In the genomic region with DNA sequence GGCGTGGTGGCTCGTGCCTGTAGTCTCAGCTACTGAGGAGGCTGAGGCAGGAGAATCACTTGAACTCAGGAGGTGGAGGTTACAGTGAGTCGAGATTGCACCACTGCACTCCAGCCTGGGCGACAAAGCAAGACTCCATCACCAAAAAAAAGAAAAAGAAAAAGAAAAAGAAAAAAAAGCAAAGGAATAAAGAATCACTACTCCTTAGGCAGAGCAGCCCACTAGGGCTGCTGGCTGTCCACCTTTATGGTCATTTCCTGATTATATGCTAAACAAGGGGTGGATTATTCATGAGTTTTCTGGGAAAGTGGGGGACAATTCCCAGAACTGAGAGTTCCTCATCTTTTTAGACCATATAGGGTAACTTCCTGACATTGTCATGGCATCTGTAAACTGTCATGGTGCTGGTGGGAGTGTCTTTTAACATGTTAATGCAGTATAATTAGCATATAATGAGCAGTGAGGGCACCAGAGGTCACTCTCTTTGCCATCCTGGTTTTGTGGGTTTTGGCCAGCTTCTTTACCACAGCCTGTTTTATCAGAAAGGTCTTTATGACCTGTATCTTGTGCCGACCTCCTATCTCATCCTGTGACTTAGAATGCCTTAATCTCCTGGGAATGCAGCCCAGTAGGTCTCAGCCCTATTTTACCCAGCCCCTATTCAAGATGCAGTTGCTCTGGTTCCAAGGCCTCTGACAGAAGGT, we compare ENCODE assay signal across 1 cellular context.
TF ChIP-seq lines count a peak whose summit lies in the region.

No MANE protein-coding gene starts in this region.

TF ChIP-seq in K562, 482 proteins besides CTCF, POLR2A, EP300 and RAD21 (continued from another document and continues in another):
- TF ChIP-seq, protein P1, sequence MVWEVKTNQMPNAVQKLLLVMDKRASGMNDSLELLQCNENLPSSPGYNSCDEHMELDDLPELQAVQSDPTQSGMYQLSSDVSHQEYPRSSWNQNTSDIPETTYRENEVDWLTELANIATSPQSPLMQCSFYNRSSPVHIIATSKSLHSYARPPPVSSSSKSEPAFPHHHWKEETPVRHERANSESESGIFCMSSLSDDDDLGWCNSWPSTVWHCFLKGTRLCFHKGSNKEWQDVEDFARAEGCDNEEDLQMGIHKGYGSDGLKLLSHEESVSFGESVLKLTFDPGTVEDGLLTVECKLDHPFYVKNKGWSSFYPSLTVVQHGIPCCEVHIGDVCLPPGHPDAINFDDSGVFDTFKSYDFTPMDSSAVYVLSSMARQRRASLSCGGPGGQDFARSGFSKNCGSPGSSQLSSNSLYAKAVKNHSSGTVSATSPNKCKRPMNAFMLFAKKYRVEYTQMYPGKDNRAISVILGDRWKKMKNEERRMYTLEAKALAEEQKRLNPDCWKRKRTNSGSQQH (CRISPR knock-in tag; IDR thresholded peaks at IDR 0.05), result peak; percentile 95; the same call in 1 of the 2 replicates
- peak; percentile 42; the same call in 1 of the 2 replicates for TF ChIP-seq NR2C2 (CRISPR knock-in tag; IDR thresholded peaks at IDR 0.05)
- TF ChIP-seq NR2C2 (tag; IDR thresholded peaks at IDR 0.05), result peak; percentile 82
- 0 out of 2 replicates have a peak, but pooled peaks have one; percentile 34 for TF ChIP-seq STAT5B (CRISPR knock-in tag; IDR thresholded peaks at IDR 0.05)
- TF ChIP-seq BCOR (IDR thresholded peaks at IDR 0.05), result peak; percentile 82
- TF ChIP-seq TRIM28 (IDR thresholded peaks at IDR 0.05), result peak; percentile 85; the same call in 1 of the 2 replicates
- TF ChIP-seq BRD4 (IDR thresholded peaks at IDR 0.05), result 0 out of 2 replicates have a peak, but pooled peaks have one; percentile 5
- TF ChIP-seq, protein P2, sequence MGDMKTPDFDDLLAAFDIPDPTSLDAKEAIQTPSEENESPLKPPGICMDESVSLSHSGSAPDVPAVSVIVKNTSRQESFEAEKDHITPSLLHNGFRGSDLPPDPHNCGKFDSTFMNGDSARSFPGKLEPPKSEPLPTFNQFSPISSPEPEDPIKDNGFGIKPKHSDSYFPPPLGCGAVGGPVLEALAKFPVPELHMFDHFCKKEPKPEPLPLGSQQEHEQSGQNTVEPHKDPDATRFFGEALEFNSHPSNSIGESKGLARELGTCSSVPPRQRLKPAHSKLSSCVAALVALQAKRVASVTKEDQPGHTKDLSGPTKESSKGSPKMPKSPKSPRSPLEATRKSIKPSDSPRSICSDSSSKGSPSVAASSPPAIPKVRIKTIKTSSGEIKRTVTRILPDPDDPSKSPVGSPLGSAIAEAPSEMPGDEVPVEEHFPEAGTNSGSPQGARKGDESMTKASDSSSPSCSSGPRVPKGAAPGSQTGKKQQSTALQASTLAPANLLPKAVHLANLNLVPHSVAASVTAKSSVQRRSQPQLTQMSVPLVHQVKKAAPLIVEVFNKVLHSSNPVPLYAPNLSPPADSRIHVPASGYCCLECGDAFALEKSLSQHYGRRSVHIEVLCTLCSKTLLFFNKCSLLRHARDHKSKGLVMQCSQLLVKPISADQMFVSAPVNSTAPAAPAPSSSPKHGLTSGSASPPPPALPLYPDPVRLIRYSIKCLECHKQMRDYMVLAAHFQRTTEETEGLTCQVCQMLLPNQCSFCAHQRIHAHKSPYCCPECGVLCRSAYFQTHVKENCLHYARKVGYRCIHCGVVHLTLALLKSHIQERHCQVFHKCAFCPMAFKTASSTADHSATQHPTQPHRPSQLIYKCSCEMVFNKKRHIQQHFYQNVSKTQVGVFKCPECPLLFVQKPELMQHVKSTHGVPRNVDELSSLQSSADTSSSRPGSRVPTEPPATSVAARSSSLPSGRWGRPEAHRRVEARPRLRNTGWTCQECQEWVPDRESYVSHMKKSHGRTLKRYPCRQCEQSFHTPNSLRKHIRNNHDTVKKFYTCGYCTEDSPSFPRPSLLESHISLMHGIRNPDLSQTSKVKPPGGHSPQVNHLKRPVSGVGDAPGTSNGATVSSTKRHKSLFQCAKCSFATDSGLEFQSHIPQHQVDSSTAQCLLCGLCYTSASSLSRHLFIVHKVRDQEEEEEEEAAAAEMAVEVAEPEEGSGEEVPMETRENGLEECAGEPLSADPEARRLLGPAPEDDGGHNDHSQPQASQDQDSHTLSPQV (IDR thresholded peaks at IDR 0.05), result peak; percentile 87
- peak; percentile 59 for TF ChIP-seq ZBTB9 (CRISPR knock-in tag; IDR thresholded peaks at IDR 0.05)
- peak; percentile 64; the same call in 1 of the 2 replicates for TF ChIP-seq SMAD3 (CRISPR knock-in tag; conservative IDR thresholded peaks at IDR 0.05)
- TF ChIP-seq ELF4 (CRISPR knock-in tag; IDR thresholded peaks at IDR 0.05), result peak; percentile 72; the same call in 1 of the 2 replicates
- TF ChIP-seq BHLHE40 (IDR thresholded peaks at IDR 0.05; ENCODE audit: low read length), result peak; percentile 19
- TF ChIP-seq KDM1A (IDR thresholded peaks at IDR 0.05), result peak; percentile 85 to 88
- TF ChIP-seq, protein P3, sequence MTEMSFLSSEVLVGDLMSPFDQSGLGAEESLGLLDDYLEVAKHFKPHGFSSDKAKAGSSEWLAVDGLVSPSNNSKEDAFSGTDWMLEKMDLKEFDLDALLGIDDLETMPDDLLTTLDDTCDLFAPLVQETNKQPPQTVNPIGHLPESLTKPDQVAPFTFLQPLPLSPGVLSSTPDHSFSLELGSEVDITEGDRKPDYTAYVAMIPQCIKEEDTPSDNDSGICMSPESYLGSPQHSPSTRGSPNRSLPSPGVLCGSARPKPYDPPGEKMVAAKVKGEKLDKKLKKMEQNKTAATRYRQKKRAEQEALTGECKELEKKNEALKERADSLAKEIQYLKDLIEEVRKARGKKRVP (CRISPR knock-in tag; IDR thresholded peaks at IDR 0.05), result peak; percentile 46; the same call in 1 of the 2 replicates
- TF ChIP-seq ZNF668 (CRISPR knock-in tag; IDR thresholded peaks at IDR 0.05), result peak; percentile 68; the same call in 1 of the 2 replicates
- TF ChIP-seq HDAC1 (IDR thresholded peaks at IDR 0.05), result peak; percentile 83 to 87; a peak in 3 of 4 replicates
- TF ChIP-seq, protein P4, sequence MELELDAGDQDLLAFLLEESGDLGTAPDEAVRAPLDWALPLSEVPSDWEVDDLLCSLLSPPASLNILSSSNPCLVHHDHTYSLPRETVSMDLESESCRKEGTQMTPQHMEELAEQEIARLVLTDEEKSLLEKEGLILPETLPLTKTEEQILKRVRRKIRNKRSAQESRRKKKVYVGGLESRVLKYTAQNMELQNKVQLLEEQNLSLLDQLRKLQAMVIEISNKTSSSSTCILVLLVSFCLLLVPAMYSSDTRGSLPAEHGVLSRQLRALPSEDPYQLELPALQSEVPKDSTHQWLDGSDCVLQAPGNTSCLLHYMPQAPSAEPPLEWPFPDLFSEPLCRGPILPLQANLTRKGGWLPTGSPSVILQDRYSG (tag; conservative IDR thresholded peaks at IDR 0.05; ENCODE audit: low read depth), result peak; percentile 83
- peak; percentile 74 for TF ChIP-seq NCOR1 (IDR thresholded peaks at IDR 0.05)
- peak; percentile 68 for TF ChIP-seq ETV1 (tag; conservative IDR thresholded peaks at IDR 0.05; ENCODE audit: low read depth)
- peak; percentile 56 to 57 for TF ChIP-seq TRIM24 (IDR thresholded peaks at IDR 0.05)
- peak; percentile 85 for TF ChIP-seq RFX1 (IDR thresholded peaks at IDR 0.05)
- peak; percentile 93 for TF ChIP-seq OTX1 (CRISPR knock-in tag; IDR thresholded peaks at IDR 0.05)
- peak; percentile 86 for TF ChIP-seq ARHGAP35 (IDR thresholded peaks at IDR 0.05; ENCODE audit: partially characterized antibody)
- TF ChIP-seq TRIM25 (IDR thresholded peaks at IDR 0.05; ENCODE audit: borderline replicate concordance), result peak; percentile 72; the same call in 1 of the 2 replicates
- TF ChIP-seq RBFOX2 (IDR thresholded peaks at IDR 0.05; ENCODE audit: low read depth, low read length), result peak; percentile 57
- TF ChIP-seq, protein P5, sequence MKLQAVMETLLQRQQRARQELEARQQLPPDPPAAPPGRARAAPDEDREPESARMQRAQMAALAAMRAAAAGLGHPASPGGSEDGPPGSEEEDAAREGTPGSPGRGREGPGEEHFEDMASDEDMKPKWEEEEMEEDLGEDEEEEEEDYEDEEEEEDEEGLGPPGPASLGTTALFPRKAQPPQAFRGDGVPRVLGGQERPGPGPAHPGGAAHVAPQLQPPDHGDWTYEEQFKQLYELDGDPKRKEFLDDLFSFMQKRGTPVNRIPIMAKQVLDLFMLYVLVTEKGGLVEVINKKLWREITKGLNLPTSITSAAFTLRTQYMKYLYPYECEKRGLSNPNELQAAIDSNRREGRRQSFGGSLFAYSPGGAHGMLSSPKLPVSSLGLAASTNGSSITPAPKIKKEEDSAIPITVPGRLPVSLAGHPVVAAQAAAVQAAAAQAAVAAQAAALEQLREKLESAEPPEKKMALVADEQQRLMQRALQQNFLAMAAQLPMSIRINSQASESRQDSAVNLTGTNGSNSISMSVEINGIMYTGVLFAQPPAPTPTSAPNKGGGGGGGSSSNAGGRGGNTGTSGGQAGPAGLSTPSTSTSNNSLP (IDR thresholded peaks at IDR 0.05; ENCODE audit: borderline replicate concordance, low read depth, low read length), result 0 out of 2 replicates have a peak, but pooled peaks have one; percentile 45
- peak; percentile 46 for TF ChIP-seq SP1 (CRISPR knock-in tag; IDR thresholded peaks at IDR 0.05)
- TF ChIP-seq CTBP1 (IDR thresholded peaks at IDR 0.05; ENCODE audit: borderline replicate concordance), result peak; percentile 58; the same call in 1 of the 2 replicates
- peak; percentile 34; the same call in 1 of the 2 replicates for TF ChIP-seq RAD51 (IDR thresholded peaks at IDR 0.05; ENCODE audit: borderline replicate concordance, low read depth)
- peak; percentile 100 for TF ChIP-seq SOX6 (IDR thresholded peaks at IDR 0.05)
- TF ChIP-seq, protein P6, sequence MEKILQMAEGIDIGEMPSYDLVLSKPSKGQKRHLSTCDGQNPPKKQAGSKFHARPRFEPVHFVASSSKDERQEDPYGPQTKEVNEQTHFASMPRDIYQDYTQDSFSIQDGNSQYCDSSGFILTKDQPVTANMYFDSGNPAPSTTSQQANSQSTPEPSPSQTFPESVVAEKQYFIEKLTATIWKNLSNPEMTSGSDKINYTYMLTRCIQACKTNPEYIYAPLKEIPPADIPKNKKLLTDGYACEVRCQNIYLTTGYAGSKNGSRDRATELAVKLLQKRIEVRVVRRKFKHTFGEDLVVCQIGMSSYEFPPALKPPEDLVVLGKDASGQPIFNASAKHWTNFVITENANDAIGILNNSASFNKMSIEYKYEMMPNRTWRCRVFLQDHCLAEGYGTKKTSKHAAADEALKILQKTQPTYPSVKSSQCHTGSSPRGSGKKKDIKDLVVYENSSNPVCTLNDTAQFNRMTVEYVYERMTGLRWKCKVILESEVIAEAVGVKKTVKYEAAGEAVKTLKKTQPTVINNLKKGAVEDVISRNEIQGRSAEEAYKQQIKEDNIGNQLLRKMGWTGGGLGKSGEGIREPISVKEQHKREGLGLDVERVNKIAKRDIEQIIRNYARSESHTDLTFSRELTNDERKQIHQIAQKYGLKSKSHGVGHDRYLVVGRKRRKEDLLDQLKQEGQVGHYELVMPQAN (IDR thresholded peaks at IDR 0.05; ENCODE audit: borderline replicate concordance), result peak; percentile 78; the same call in 1 of the 2 replicates
- TF ChIP-seq HLTF (IDR thresholded peaks at IDR 0.05), result peak; percentile 93; the same call in 1 of the 2 replicates
- TF ChIP-seq EP400 (IDR thresholded peaks at IDR 0.05), result peak; percentile 62
- peak; percentile 72; the same call in 1 of the 2 replicates for TF ChIP-seq PTRF (tag; IDR thresholded peaks at IDR 0.05)
- peak; percentile 55; the same call in 1 of the 2 replicates for TF ChIP-seq ID3 (CRISPR knock-in tag; IDR thresholded peaks at IDR 0.05)
- TF ChIP-seq ID3 (tag; IDR thresholded peaks at IDR 0.05), result peak; percentile 74
- peak; percentile 64 for TF ChIP-seq MTA1 (IDR thresholded peaks at IDR 0.05; ENCODE audit: borderline replicate concordance)
- TF ChIP-seq HDAC2 (IDR thresholded peaks at IDR 0.05), result peak; percentile 77; the same call in 1 of the 2 replicates
- peak; percentile 65 to 87; a peak in 3 of 4 replicates for TF ChIP-seq ARNT (IDR thresholded peaks at IDR 0.05)
- TF ChIP-seq SRF (CRISPR knock-in tag; IDR thresholded peaks at IDR 0.05), result peak; percentile 98 to 100
- TF ChIP-seq ZNF175 (CRISPR knock-in tag; IDR thresholded peaks at IDR 0.05; ENCODE audit: low read depth), result peak; percentile 69; the same call in 1 of the 2 replicates
- TF ChIP-seq BACH1 (tag; IDR thresholded peaks at IDR 0.05), result peak; percentile 58
- TF ChIP-seq NFIC (IDR thresholded peaks at IDR 0.05), result peak; percentile 33
- TF ChIP-seq, protein P7, sequence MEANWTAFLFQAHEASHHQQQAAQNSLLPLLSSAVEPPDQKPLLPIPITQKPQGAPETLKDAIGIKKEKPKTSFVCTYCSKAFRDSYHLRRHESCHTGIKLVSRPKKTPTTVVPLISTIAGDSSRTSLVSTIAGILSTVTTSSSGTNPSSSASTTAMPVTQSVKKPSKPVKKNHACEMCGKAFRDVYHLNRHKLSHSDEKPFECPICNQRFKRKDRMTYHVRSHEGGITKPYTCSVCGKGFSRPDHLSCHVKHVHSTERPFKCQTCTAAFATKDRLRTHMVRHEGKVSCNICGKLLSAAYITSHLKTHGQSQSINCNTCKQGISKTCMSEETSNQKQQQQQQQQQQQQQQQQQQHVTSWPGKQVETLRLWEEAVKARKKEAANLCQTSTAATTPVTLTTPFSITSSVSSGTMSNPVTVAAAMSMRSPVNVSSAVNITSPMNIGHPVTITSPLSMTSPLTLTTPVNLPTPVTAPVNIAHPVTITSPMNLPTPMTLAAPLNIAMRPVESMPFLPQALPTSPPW (CRISPR knock-in tag; IDR thresholded peaks at IDR 0.05), result peak; percentile 50
- TF ChIP-seq EHMT2 (IDR thresholded peaks at IDR 0.05), result 0 out of 2 replicates have a peak, but pooled peaks have one; percentile 59
- TF ChIP-seq DPF2 (IDR thresholded peaks at IDR 0.05), result peak; percentile 77
- TF ChIP-seq CHCHD3 (CRISPR knock-in tag; IDR thresholded peaks at IDR 0.05), result 0 out of 2 replicates have a peak, but pooled peaks have one; percentile 46
